ENCODE assay signal across 20 cellular contexts in genomic region chr19:37074819-37075362, GRCh38. TPM values are rescaled to one million over a fixed set of nuclear protein-coding genes. Genes with fewer than 3 reads are reported as not detected.
A peak's percentile ranks its signal among the peaks of the same experiment; 100 is the strongest.
DNase-seq lines count a peak whose midpoint lies in the region; ATAC-seq, FAIRE-seq and TF ChIP-seq lines count a peak whose summit lies in the region.
"Had no signal": no experiment of that assay in that cellular context is flagged by ENCODE, and none has a peak within 500 bp of the region (broad histone marks: within the 10 kb centered on the region; RNA-seq: fewer than 3 reads in every experiment).

No MANE protein-coding gene starts in this region.

- peaks cover 0 to 20% (median 13%) of the 10 kb centered on the region in 4 donors for H3K4me1 ChIP-seq in sigmoid colon
- H3K4me1 ChIP-seq: A549 had no signal

- no peak overlapping the region for H3K4me3 Mint-ChIP-seq in stimulated activated memory B cell treated with anti-CD40 and anti-IgM and Interleukin-4, amounts not matched to agents 10 μg/mL and 1 μg/mL and 100 μg/mL, for 72 hours
- no peak overlapping the region for H3K4me3 Mint-ChIP-seq in activated T-cell treated with anti-CD3 and anti-CD28 coated beads, Interleukin-2, amount 50 U/mL, for 4 hours
- H3K4me3 Mint-ChIP-seq: CD14-positive monocyte; CD4-positive, alpha-beta memory T cell; HFFc6 had no signal

- no peak overlapping the region for H3K27ac ChIP-seq in sigmoid colon
- H3K27ac ChIP-seq: 22Rv1, A549, BLaER1, GM23248, HL-60 had no signal

- no peak for TF ChIP-seq POLR2A in sigmoid colon (IDR thresholded peaks at IDR 0.05)

- no peaks in the 10 kb centered on the region for H3K27me3 Mint-ChIP-seq in stimulated activated memory B cell treated with anti-CD40 and anti-IgM and Interleukin-4, amounts not matched to agents 10 μg/mL and 1 μg/mL and 100 μg/mL, for 72 hours
- H3K27me3 Mint-ChIP-seq in activated T-cell treated with anti-CD3 and anti-CD28 coated beads, Interleukin-2, amount 50 U/mL, for 4 hours (ENCODE audit: low read depth), result no peaks in the 10 kb centered on the region
- H3K27me3 Mint-ChIP-seq: CD4-positive, alpha-beta memory T cell had no signal

- intact Hi-C loops in sigmoid colon (cut with DNase I), result loop anchor here (5.0 kb wide), 2 partner anchors 137 to 238 kb away; partner anchors contain the start of genes ZNF585B and ZNF790

- WGBS in sigmoid colon, 2 donors, result 43 to 65% methylated on average over 2 of the region's 2 CpGs

- FAIRE-seq in D721Med (lab: Jason Lieb, UNC), result peak; percentile 32
- FAIRE-seq: G401.6, GM12891, GM19239 had no signal

- peaks cover 27% of the 10 kb centered on the region for H3K4me1 Mint-ChIP-seq in stimulated activated memory B cell treated with anti-CD40 and anti-IgM and Interleukin-4, amounts not matched to agents 10 μg/mL and 1 μg/mL and 100 μg/mL, for 72 hours
- peaks cover 19% of the 10 kb centered on the region for H3K4me1 Mint-ChIP-seq in activated T-cell treated with anti-CD3 and anti-CD28 coated beads, Interleukin-2, amount 50 U/mL, for 4 hours (ENCODE audit: low read depth)

- no peak for TF ChIP-seq EP300 in sigmoid colon (IDR thresholded peaks at IDR 0.05)

- TF ChIP-seq CTCF in D721Med (IDR thresholded peaks at IDR 0.05; ENCODE audit: insufficient read depth, missing control alignments) (no peak), fibroblast of the aortic adventitia (IDR thresholded peaks at IDR 0.05; ENCODE audit: insufficient read depth, low read length) (no peak), sigmoid colon (IDR thresholded peaks at IDR 0.05) (no peak)

- no peak for ATAC-seq in stimulated activated memory B cell treated with anti-CD40 and anti-IgM and Interleukin-4, amounts not matched to agents 10 μg/mL and 1 μg/mL and 100 μg/mL, for 72 hours
- ATAC-seq in activated T-cell treated with anti-CD3 and anti-CD28 coated beads, Interleukin-2, amount 50 U/mL, for 4 hours, result no peak
- ATAC-seq: A549 had no signal

- no peaks in the 10 kb centered on the region for H3K27me3 ChIP-seq in sigmoid colon
- H3K27me3 ChIP-seq: BLaER1 had no signal

- no peaks in the 10 kb centered on the region for H3K36me3 ChIP-seq in sigmoid colon
- H3K36me3 ChIP-seq: BLaER1, HAP-1 had no signal

- peaks cover 0 to 1% (median 0%) of the 10 kb centered on the region in 4 donors for H3K9me3 ChIP-seq in sigmoid colon
- H3K9me3 ChIP-seq: HAP-1 had no signal

- peak; percentile 4 for DNase-seq in DMS 273 (lab: John Stamatoyannopoulos, UW; ENCODE audit: unreplicated experiment)
- DNase-seq in DMS 273 treated with DMSO at 0.1 percent for 48 hours (lab: John Stamatoyannopoulos, UW), result no peak
- no peak for DNase-seq in D721Med (ENCODE audit: insufficient read length, low spot score)
- peak; percentile 72 for DNase-seq in OCI-M1 (lab: John Stamatoyannopoulos, UW)
- peak; percentile 22 for DNase-seq in fibroblast of the aortic adventitia (ENCODE audit: low read depth)
- no peak for DNase-seq in sigmoid colon
- no peak for DNase-seq in activated T-cell treated with anti-CD3 and anti-CD28 coated beads, Interleukin-2, amount 50 U/mL, for 4 hours
- DNase-seq: CD4-positive, alpha-beta memory T cell; GM23248; HFFc6 had no signal

- H3K9me3 Mint-ChIP-seq in stimulated activated memory B cell treated with anti-CD40 and anti-IgM and Interleukin-4, amounts not matched to agents 10 μg/mL and 1 μg/mL and 100 μg/mL, for 72 hours, result no peaks in the 10 kb centered on the region
- peaks cover 5% of the 10 kb centered on the region for H3K9me3 Mint-ChIP-seq in activated T-cell treated with anti-CD3 and anti-CD28 coated beads, Interleukin-2, amount 50 U/mL, for 4 hours

- no peak overlapping the region for H3K4me3 ChIP-seq in fibroblast of the aortic adventitia (ENCODE audit: low read depth, low read length)
- no peak overlapping the region for H3K4me3 ChIP-seq in sigmoid colon
- H3K4me3 ChIP-seq: A549, BLaER1, GM23248, HAP-1 had no signal

- no peaks in the 10 kb centered on the region for H3K36me3 Mint-ChIP-seq in stimulated activated memory B cell treated with anti-CD40 and anti-IgM and Interleukin-4, amounts not matched to agents 10 μg/mL and 1 μg/mL and 100 μg/mL, for 72 hours
- peaks cover 5% of the 10 kb centered on the region for H3K36me3 Mint-ChIP-seq in activated T-cell treated with anti-CD3 and anti-CD28 coated beads, Interleukin-2, amount 50 U/mL, for 4 hours (ENCODE audit: insufficient read depth)
- H3K36me3 Mint-ChIP-seq: CD14-positive monocyte had no signal

- H3K27ac Mint-ChIP-seq in stimulated activated memory B cell treated with anti-CD40 and anti-IgM and Interleukin-4, amounts not matched to agents 10 μg/mL and 1 μg/mL and 100 μg/mL, for 72 hours, result no peak overlapping the region
- H3K27ac Mint-ChIP-seq: CD14-positive monocyte; CD4-positive, alpha-beta memory T cell; HFFc6 had no signal

RNA-seq across cellular contexts. Expression of gene ZNF420, which starts 3.3 kb away (rescaled TPM):
- 2.9 and 8.9 TPM in 2 replicates for total RNA-seq in fibroblast of the aortic adventitia (ENCODE audit: low replicate concordance)
- total RNA-seq in sigmoid colon, result 10 to 100 TPM in 3 of 4 donors, 1 to 10 TPM in 1; 8.4 to 18.6 (median 14.1) TPM
- polyA plus RNA-seq in sigmoid colon, result 1 to 10 TPM; 1.2 to 4.2 (median 3.8) TPM
- total RNA-seq in activated T-cell treated with anti-CD3 and anti-CD28 coated beads, Interleukin-2, amount 50 U/mL, for 4 hours, result 10 to 100 TPM; 10.5 to 14.2 (median 12.5) TPM

Comparison
In these comparisons a context has a peak if more than half of its experiments do, and no peak if none do; other contexts are left out.
1. DNase-seq: peak in DMS 273 (single experiment), OCI-M1 (single experiment) and fibroblast of the aortic adventitia (single experiment); none in DMS 273 treated with DMSO at 0.1 percent for 48 hours (single experiment), D721Med (single experiment), sigmoid colon (single experiment) and activated T-cell treated with anti-CD3 and anti-CD28 coated beads, Interleukin-2, amount 50 U/mL, for 4 hours (single experiment).